14 cellular contexts compared by ENCODE assay signal in the genomic region with DNA sequence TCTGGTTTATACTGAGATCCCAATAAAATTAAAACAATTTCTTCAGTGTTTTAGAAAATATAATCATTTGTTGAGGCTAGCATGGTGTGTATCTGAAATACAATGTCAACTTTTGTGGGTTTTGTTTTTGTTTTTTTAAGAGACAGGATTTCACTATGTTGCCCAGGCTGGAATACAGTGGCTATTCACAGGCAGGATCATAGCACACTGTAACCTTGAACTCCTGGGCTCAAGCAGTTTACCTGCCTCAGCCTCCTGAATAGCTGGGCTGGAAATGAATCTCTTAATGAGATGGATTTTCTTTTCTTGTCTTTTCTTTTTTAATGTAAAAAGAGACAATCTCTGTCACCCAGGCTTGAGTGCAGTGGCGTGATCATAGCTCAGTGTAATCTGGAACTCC. TPM values are rescaled to one million over a fixed set of nuclear protein-coding genes. Genes with fewer than 3 reads are reported as not detected.
A peak's percentile ranks its signal among the peaks of the same experiment; 100 is the strongest.
DNase-seq lines count a peak whose midpoint lies in the region; ATAC-seq and TF ChIP-seq lines count a peak whose summit lies in the region.
"Had no signal": no experiment of that assay in that cellular context is flagged by ENCODE, and none has a peak within 500 bp of the region (broad histone marks: within the 10 kb centered on the region; RNA-seq: fewer than 3 reads in every experiment).

No MANE protein-coding gene starts in this region.

- TF ChIP-seq CTCF in HCT116 (IDR thresholded peaks at IDR 0.05 in 2 of 3, conservative IDR thresholded peaks at IDR 0.05 in 1 of 3; ENCODE audit: borderline replicate concordance in 1 of 3, insufficient read depth in 1 of 3, low read depth in 2 of 3, low read length in 2 of 3) (no peak), GM20000 (IDR thresholded peaks at IDR 0.05; ENCODE audit: extremely low read depth, missing control alignments) (no peak)

- peak overlapping the region; percentile 19; the same call in 1 of the 2 replicates for H3K9ac ChIP-seq in HCT116 (ENCODE audit: low read length)

- RAD21 ChIA-PET in HCT116 (lab: Charles Lee; ENCODE audit: low non-redundant PET in 1 of 2, low total read pairs in 2 of 2, uncharacterized antibody in 2 of 2, unreplicated experiment in 2 of 2), result no interaction called here

- peaks cover 38% of the 10 kb centered on the region; the same call in 1 of the 2 replicates for H4K20me1 ChIP-seq in HCT116 (ENCODE audit: insufficient read depth)

- 0 out of 2 replicates have a peak overlapping the region, but pooled peaks have one; percentile 26 for H3K27ac ChIP-seq in ACC112 (ENCODE audit: low read depth, low read length)
- no peak overlapping the region for H3K27ac ChIP-seq in HCT116 (ENCODE audit: low read depth, low read length)
- no peak overlapping the region for H3K27ac ChIP-seq in CD4-positive, alpha-beta memory T cell (ENCODE audit: low read depth, low read length)
- H3K27ac ChIP-seq: HL-60, SJCRH30 had no signal

- no peak for TF ChIP-seq POLR2A in HCT116 (IDR thresholded peaks at IDR 0.05; ENCODE audit: borderline replicate concordance, extremely low read depth, insufficient read depth, insufficient read length)

- H3K9me3 ChIP-seq in HCT116 (ENCODE audit: control insufficient read depth in 1 of 2, insufficient read depth in 1 of 2, low read depth in 1 of 2, low read length in 2 of 2), result no peaks in the 10 kb centered on the region
- H3K9me3 ChIP-seq in CD4-positive, alpha-beta memory T cell (ENCODE audit: control insufficient read depth in 1 of 2, low read length in 2 of 2), result no peaks in the 10 kb centered on the region
- H3K9me3 ChIP-seq: SJCRH30 had no signal

- H3K4me3 ChIP-seq in ACC112 (ENCODE audit: low read depth, low read length), result no peak overlapping the region
- H3K4me3 ChIP-seq in HCT116 (replicated peaks in 1 of 2; ENCODE audit: low read depth in 1 of 2, low read length in 2 of 2), result no peak overlapping the region
- no peak overlapping the region for H3K4me3 ChIP-seq in CD4-positive, alpha-beta memory T cell (ENCODE audit: low read length in 2 of 2)
- H3K4me3 ChIP-seq: SJCRH30 had no signal

- intact Hi-C loops in HCT116 (cut with micrococcal nuclease), result no loop called here
- intact Hi-C loops in CD4-positive, alpha-beta memory T cell (cut with micrococcal nuclease), result no loop called here

- no TSS peak for BruUV-seq in HCT116 (replicated peaks; lab: Mats Ljungman, UMichigan)

- no peak for TF ChIP-seq RAD21 in HCT116 (IDR thresholded peaks at IDR 0.05; ENCODE audit: low read depth)

- no peaks in the 10 kb centered on the region for H3K9me3 Mint-ChIP-seq in effector memory CD8-positive, alpha-beta T cell
- H3K9me3 Mint-ChIP-seq in CD4-positive, alpha-beta memory T cell, result no peaks in the 10 kb centered on the region
- H3K9me3 Mint-ChIP-seq: HFFc6 had no signal

- CTCF ChIA-PET in HCT116 (lab: Charles Lee), result interaction anchor here (0.7 to 1.3 kb wide), 2 partner anchors 41 to 48 kb away, joined by 3 to 4 read pairs; a partner anchor contains a TSS
- CTCF ChIA-PET in CD4-positive, alpha-beta memory T cell (lab: Charles Lee; ENCODE audit: partially characterized antibody), result no interaction called here

- peak overlapping the region; percentile 31 for H3K4me2 ChIP-seq in HCT116 (ENCODE audit: low read length)

- peaks cover 12% of the 10 kb centered on the region; the same call in 1 of the 2 replicates for H3K36me3 ChIP-seq in ACC112 (ENCODE audit: insufficient read depth, low read length)
- H3K36me3 ChIP-seq in HCT116 (ENCODE audit: control insufficient read depth in 1 of 2, insufficient read depth in 2 of 2, low read length in 2 of 2), result peaks cover 37 to 46% of the 10 kb centered on the region in 2 experiments; a peak in 3 of 4 replicates
- peaks cover 31% of the 10 kb centered on the region for H3K36me3 ChIP-seq in CD4-positive, alpha-beta memory T cell (ENCODE audit: insufficient read depth, low read length)

- H2AFZ ChIP-seq in ACC112 (ENCODE audit: low read length, unreplicated experiment) (no peak overlapping the region), HCT116 (ENCODE audit: low read depth, low read length, poor library complexity, severe bottlenecking) (no peak overlapping the region)

- H3K4me1 Mint-ChIP-seq in effector memory CD8-positive, alpha-beta T cell (ENCODE audit: low read depth in 2 of 2), result peaks cover 11 to 35% of the 10 kb centered on the region in 2 donors
- peaks cover 19 to 32% (median 27%) of the 10 kb centered on the region in 4 donors for H3K4me1 Mint-ChIP-seq in CD4-positive, alpha-beta memory T cell

- H3K4me3 Mint-ChIP-seq in effector memory CD8-positive, alpha-beta T cell, result no peak overlapping the region
- H3K4me3 Mint-ChIP-seq in CD4-positive, alpha-beta memory T cell, result no peak overlapping the region
- H3K4me3 Mint-ChIP-seq: HFFc6 had no signal

- no peaks in the 10 kb centered on the region for H3K27me3 Mint-ChIP-seq in effector memory CD8-positive, alpha-beta T cell
- no peaks in the 10 kb centered on the region for H3K27me3 Mint-ChIP-seq in CD4-positive, alpha-beta memory T cell

- peaks cover 50% of the 10 kb centered on the region for H3K36me3 Mint-ChIP-seq in effector memory CD8-positive, alpha-beta T cell (ENCODE audit: insufficient read depth)
- H3K36me3 Mint-ChIP-seq in CD4-positive, alpha-beta memory T cell, result peaks cover 15 to 58% of the 10 kb centered on the region in 2 donors

- DNase-seq in HCT116 (ENCODE audit: low read depth, low spot score) (no peak), GM20000 (ENCODE audit: low spot score) (no peak)
- no peak for DNase-seq in effector memory CD8-positive, alpha-beta T cell
- no peak for DNase-seq in CD4-positive, alpha-beta memory T cell
- DNase-seq: DMS79 treated with DMSO at 0.1 percent for 48 hours, NCI-H1417 treated with DMSO at 0.1 percent for 48 hours, NCI-H187 treated with DMSO at 0.1 percent for 48 hours, NCI-H226, NCI-H524, SJCRH30 had no signal

- no peaks in the 10 kb centered on the region for H3K9me2 ChIP-seq in HCT116 (ENCODE audit: insufficient read depth)

- H3K27me3 ChIP-seq in ACC112 (ENCODE audit: insufficient read depth, low read length) (no peaks in the 10 kb centered on the region), HCT116 (ENCODE audit: insufficient read depth, low read length) (no peaks in the 10 kb centered on the region)
- no peaks in the 10 kb centered on the region for H3K27me3 ChIP-seq in CD4-positive, alpha-beta memory T cell (ENCODE audit: insufficient read depth, low read length)
- H3K27me3 ChIP-seq: SJCRH30 had no signal

- H3K27ac Mint-ChIP-seq in effector memory CD8-positive, alpha-beta T cell, result peak overlapping the region; percentile 44 to 81
- peak overlapping the region in 3 of 7 donors; percentile 15 to 52 (median 22) for H3K27ac Mint-ChIP-seq in CD4-positive, alpha-beta memory T cell

- ATAC-seq in HCT116, result no peak
- ATAC-seq in effector memory CD8-positive, alpha-beta T cell (replicated peaks), result no peak
- no peak for ATAC-seq in activated CD4-positive, CD25-positive, alpha-beta regulatory T cell treated with anti-CD3 and anti-CD28 coated beads, Interleukin-2, amount 50 U/mL, for 24 hours

- POLR2A ChIA-PET in HCT116 (lab: Charles Lee), result interaction anchor here (5.8 kb wide), 1 partner anchor 12 kb away, joined by 42 read pairs; a partner anchor contains a TSS
- POLR2A ChIA-PET in CD4-positive, alpha-beta memory T cell (lab: Charles Lee; ENCODE audit: partially characterized antibody), result no interaction called here

- H3K79me2 ChIP-seq in ACC112 (ENCODE audit: control insufficient read depth, insufficient read depth, low read length, unreplicated experiment) (peaks cover 69% of the 10 kb centered on the region), HCT116 (ENCODE audit: insufficient read depth, low read length) (peaks cover 100% of the 10 kb centered on the region)

- peaks cover 33% of the 10 kb centered on the region for H3K4me1 ChIP-seq in ACC112 (ENCODE audit: control insufficient read depth, insufficient read depth, low read length, unreplicated experiment)
- H3K4me1 ChIP-seq in HCT116 (ENCODE audit: control insufficient read depth in 1 of 2, insufficient read depth in 2 of 2, low read length in 2 of 2), result peaks cover 8 to 56% of the 10 kb centered on the region in 2 experiments; a peak in 3 of 4 replicates
- peaks cover 27% of the 10 kb centered on the region for H3K4me1 ChIP-seq in CD4-positive, alpha-beta memory T cell (ENCODE audit: insufficient read depth, low read length)
- H3K4me1 ChIP-seq: SJCRH30 had no signal

TF ChIP-seq in HCT116, 20 proteins besides CTCF, POLR2A, EP300 and RAD21 (continues in another document):
- TF ChIP-seq TCF7L2 (IDR thresholded peaks at IDR 0.05; ENCODE audit: borderline replicate concordance, extremely low read depth, insufficient read depth, insufficient read length) (no peak), CBX3 (IDR thresholded peaks at IDR 0.05; ENCODE audit: low read depth) (no peak)

RNA-seq across cellular contexts. Expression of a gene that starts 12.1 kb away (rescaled TPM):
- total RNA-seq in HCT116 (2021; ENCODE audit: unreplicated experiment), result 174 TPM
- polyA plus RNA-seq in HCT116 (2012), result 87.7 and 103 TPM in 2 replicates
- total RNA-seq in CD4-positive, alpha-beta memory T cell, result 100 to 1,000 TPM; 174 to 183 TPM
- 10 to 100 TPM in 1 of 2 donors, 1 to 10 TPM in 1; 6.9 to 18.4 TPM for polyA plus RNA-seq in CD4-positive, alpha-beta memory T cell

RNA-seq across cellular contexts. Expression of a gene that starts 12.7 kb away (rescaled TPM):
- total RNA-seq in HCT116 (2021; ENCODE audit: unreplicated experiment), result 117 TPM
- 92.3 and 108 TPM in 2 replicates for polyA plus RNA-seq in HCT116 (2012)
- total RNA-seq in CD4-positive, alpha-beta memory T cell, result 10 to 100 TPM; 36.7 to 39.0 TPM
- 10 to 100 TPM; 31.3 to 46.9 TPM for polyA plus RNA-seq in CD4-positive, alpha-beta memory T cell

RNA-seq across cellular contexts. Expression of a gene that starts 41.1 kb away (rescaled TPM):
- total RNA-seq in HCT116 (2021; ENCODE audit: unreplicated experiment), result 193 TPM
- 205 and 235 TPM in 2 replicates for polyA plus RNA-seq in HCT116 (2012)
- total RNA-seq in CD4-positive, alpha-beta memory T cell, result 100 to 1,000 TPM; 121 TPM
- 100 to 1,000 TPM; 188 to 227 TPM for polyA plus RNA-seq in CD4-positive, alpha-beta memory T cell

RNA-seq across cellular contexts. Expression of a gene that starts 41.3 kb away (rescaled TPM):
- total RNA-seq in HCT116 (2021; ENCODE audit: unreplicated experiment), result 70.9 TPM
- 35.8 and 40.6 TPM in 2 replicates for polyA plus RNA-seq in HCT116 (2012)
- 10 to 100 TPM; 62.1 to 62.2 TPM for total RNA-seq in CD4-positive, alpha-beta memory T cell
- 10 to 100 TPM; 12.3 to 40.8 TPM for polyA plus RNA-seq in CD4-positive, alpha-beta memory T cell

RNA-seq across cellular contexts. Expression of a gene that starts 44.5 kb away (rescaled TPM):
- total RNA-seq in HCT116 (2021; ENCODE audit: unreplicated experiment), result 38.0 TPM
- 31.2 and 32.8 TPM in 2 replicates for polyA plus RNA-seq in HCT116 (2012)
- total RNA-seq in CD4-positive, alpha-beta memory T cell, result 10 to 100 TPM; 55.6 to 58.3 TPM
- 10 to 100 TPM; 20.0 to 21.3 TPM for polyA plus RNA-seq in CD4-positive, alpha-beta memory T cell
